In the genomic region with DNA sequence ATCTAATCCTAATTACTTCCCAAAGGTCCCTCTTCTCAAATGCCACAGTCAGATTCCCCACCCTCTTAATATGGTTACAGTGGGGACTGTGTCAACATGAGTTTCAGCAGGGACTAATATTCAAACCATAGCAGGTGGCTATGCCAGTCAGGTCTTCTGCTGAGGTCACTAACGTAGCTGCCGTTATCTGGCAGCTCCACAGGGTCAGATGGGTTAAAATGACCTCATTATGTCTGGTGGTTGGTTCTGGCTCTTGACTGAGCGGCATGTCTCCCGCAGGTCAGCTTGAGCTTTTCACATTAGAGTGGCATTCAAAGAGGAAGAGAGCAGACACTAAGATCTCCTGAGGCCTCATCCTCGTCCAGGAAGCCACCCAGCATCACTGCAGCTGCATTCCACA, we compare ENCODE assay signal across 23 cellular contexts. TPM values are rescaled to one million over a fixed set of nuclear protein-coding genes. Genes with fewer than 3 reads are reported as not detected.
DNase-seq lines count a peak whose midpoint lies in the region; ATAC-seq and TF ChIP-seq lines count a peak whose summit lies in the region.
"Had no signal": no experiment of that assay in that cellular context is flagged by ENCODE, and none has a peak within 500 bp of the region (broad histone marks: within the 10 kb centered on the region; RNA-seq: fewer than 3 reads in every experiment).

No MANE protein-coding gene starts in this region.

- no peak overlapping the region for H2AK9ac ChIP-seq in IMR-90 (replicated peaks; ENCODE audit: low read depth, low read length, poor library complexity)

- no peak overlapping the region for H2BK20ac ChIP-seq in IMR-90 (ENCODE audit: low read depth, low read length)

- no peak overlapping the region for H3K9ac ChIP-seq in IMR-90 (ENCODE audit: low read depth, low read length)
- H3K9ac ChIP-seq: BLaER1 had no signal

- TF ChIP-seq RAD21 in IMR-90 (IDR thresholded peaks at IDR 0.05; ENCODE audit: low read length), result no peak

- no peak overlapping the region for H3K23ac ChIP-seq in IMR-90 (ENCODE audit: low read depth, low read length)

- H4K5ac ChIP-seq in IMR-90 (ENCODE audit: low read depth, low read length), result no peak overlapping the region

- no peaks in the 10 kb centered on the region for H3K27me3 ChIP-seq in IMR-90 (ENCODE audit: control insufficient read depth, insufficient read depth, low read length)
- H3K27me3 ChIP-seq: BLaER1, Peyer's patch had no signal

- no peaks in the 10 kb centered on the region for H3K36me3 ChIP-seq in IMR-90 (ENCODE audit: control insufficient read depth, insufficient read depth, low read length)
- H3K36me3 ChIP-seq: BLaER1, Peyer's patch had no signal

- H3K4me3 ChIP-seq in IMR-90 (ENCODE audit: insufficient read depth, low read depth, low read length), result no peak overlapping the region
- H3K4me3 ChIP-seq: A549, BLaER1, Peyer's patch had no signal

- H2BK15ac ChIP-seq in IMR-90 (ENCODE audit: low read depth, low read length), result no peak overlapping the region

- ATAC-seq in IMR-90 (ENCODE audit: low read depth) (no peak), GM19467 (IDR thresholded peaks at IDR 0.05; ENCODE audit: unreplicated experiment) (no peak), GM21576 (IDR thresholded peaks at IDR 0.05; ENCODE audit: unreplicated experiment) (no peak)
- ATAC-seq: A549, Right ventricle myocardium inferior, SK-N-SH treated with all-trans-retinoic acid at 6 μM for 48 hours had no signal

- peak overlapping the region; percentile 71 for H2AFZ ChIP-seq in IMR-90 (replicated peaks; ENCODE audit: low read length, poor library complexity)

- no peaks in the 10 kb centered on the region for H4K20me1 ChIP-seq in IMR-90 (ENCODE audit: insufficient read depth, low read length)
- H4K20me1 ChIP-seq: BLaER1 had no signal

- no peaks in the 10 kb centered on the region for H3K4me1 ChIP-seq in IMR-90 (ENCODE audit: control insufficient read depth, insufficient read depth, low read length)
- H3K4me1 ChIP-seq: A549, BLaER1, Peyer's patch had no signal

- no peaks in the 10 kb centered on the region for H3K9me3 ChIP-seq in IMR-90 (ENCODE audit: control insufficient read depth, insufficient read depth, low read length)
- H3K9me3 ChIP-seq: A549, BLaER1, Peyer's patch had no signal

- no peak overlapping the region for H2BK120ac ChIP-seq in IMR-90 (ENCODE audit: low read depth, low read length)

- H3K14ac ChIP-seq in IMR-90 (replicated peaks; ENCODE audit: low read depth, low read length), result no peak overlapping the region

- CTCF ChIA-PET in IMR-90 (lab: Yijun Ruan, JAX), result no interaction called here

- no peak overlapping the region for H4K91ac ChIP-seq in IMR-90 (ENCODE audit: insufficient read depth, low read depth, low read length)

- H2BK5ac ChIP-seq in IMR-90 (ENCODE audit: low read depth, low read length, poor library complexity, severe bottlenecking), result no peak overlapping the region

- no TSS peak for BruUV-seq in IMR-90 (replicated peaks; lab: Mats Ljungman, UMichigan)

- POLR2A ChIA-PET in IMR-90 (lab: Charles Lee; ENCODE audit: unreplicated experiment), result no interaction called here

- no peak for TF ChIP-seq POLR2A in IMR-90 (IDR thresholded peaks at IDR 0.05; ENCODE audit: low read depth, low read length)

- WGBS in IMR-90 (ENCODE audit: extremely low coverage in 2 of 2, insufficient read length in 1 of 2), 2 experiments, result 67% methylated on average over 4 of the region's 5 CpGs; no CpG with 5 or more reads in 1 of the 2 experiments

- no peak for TF ChIP-seq CTCF in IMR-90 (conservative IDR thresholded peaks at IDR 0.05; ENCODE audit: low read depth, low read length)

- H3K4ac ChIP-seq in IMR-90 (ENCODE audit: low read depth, low read length), result no peak overlapping the region

- intact Hi-C loops in IMR-90 (cut with micrococcal nuclease), result loop anchor here (5.0 kb wide), 1 partner anchor 35 kb away; no protein-coding TSS in a partner anchor

- no peak overlapping the region for H2AK5ac ChIP-seq in IMR-90 (ENCODE audit: low read depth, low read length)

- DNase-seq in A172 (ENCODE audit: low spot score), result peak; percentile 8
- no peak for DNase-seq in IMR-90
- DNase-seq in SHP77 treated with DMSO at 0.1 percent for 48 hours (lab: John Stamatoyannopoulos, UW), result peak; percentile 28
- peak; percentile 20 for DNase-seq in kidney tubule cell (ENCODE audit: low spot score)
- DNase-seq in activated naive CD4-positive, alpha-beta T cell treated with anti-CD3 and anti-CD28 coated beads, Interleukin-2, amount 50 U/mL, for 16 hours, result no peak
- no peak for DNase-seq in activated effector memory CD4-positive, alpha-beta T cell treated with Interleukin-2 at 50 U/mL for 16 hours
- DNase-seq: Calu3; CD4-positive, alpha-beta memory T cell; H7; Kasumi-1; NCI-H1105 treated with DMSO at 0.1 percent for 48 hours; NCI-H187 treated with DMSO at 0.1 percent for 48 hours; NCI-H226; NCI-H524; Peyer's patch; T-helper 1 cell had no signal

- no peak overlapping the region for H3K18ac ChIP-seq in IMR-90 (ENCODE audit: low read depth, low read length)

- no peak overlapping the region for H3K56ac ChIP-seq in IMR-90 (ENCODE audit: extremely low read depth, insufficient read depth, low read length)

- in situ Hi-C loops in IMR-90 (cut with MboI; ENCODE audit: low sequenced_read_pairs), result no loop called here

- H3K79me1 ChIP-seq in IMR-90 (ENCODE audit: low read depth in 1 of 2, low read length in 2 of 2), result no peaks in the 10 kb centered on the region

- H3K27ac ChIP-seq in IMR-90 (ENCODE audit: insufficient read depth, low read length), result no peak overlapping the region
- H3K27ac ChIP-seq: A549, BLaER1, HL-60, Peyer's patch had no signal

- no peaks in the 10 kb centered on the region for H3K9me1 ChIP-seq in IMR-90 (ENCODE audit: insufficient read depth, low read length)

- dilution Hi-C loops in IMR-90 (cut with HindIII; ENCODE audit: low sequenced_read_pairs, unreplicated experiment), result no loop called here

- no peak overlapping the region for H3K4me2 ChIP-seq in IMR-90 (ENCODE audit: low read depth, low read length)
- H3K4me2 ChIP-seq: A549, BLaER1 had no signal

- no peak overlapping the region for H4K8ac ChIP-seq in IMR-90 (ENCODE audit: low read depth in 2 of 2, low read length in 2 of 2)

TF ChIP-seq in IMR-90, 13 proteins besides CTCF, POLR2A, EP300 and RAD21:
- TF ChIP-seq RFX5 (IDR thresholded peaks at IDR 0.05; ENCODE audit: low read depth, low read length) (no peak), MAZ (IDR thresholded peaks at IDR 0.05; ENCODE audit: borderline replicate concordance, low read depth, low read length) (no peak), CHD1 (IDR thresholded peaks at IDR 0.05; ENCODE audit: low read depth, low read length) (no peak), NFE2L2 (IDR thresholded peaks at IDR 0.05; ENCODE audit: low read depth, low read length) (no peak), MXI1 (IDR thresholded peaks at IDR 0.05; ENCODE audit: borderline replicate concordance, low read depth, low read length) (no peak), SMC3 (IDR thresholded peaks at IDR 0.05; ENCODE audit: low read depth, low read length) (no peak), RCOR1 (IDR thresholded peaks at IDR 0.05; ENCODE audit: insufficient replicate concordance, low read length) (no peak), FOS (IDR thresholded peaks at IDR 0.05; ENCODE audit: low read depth, low read length) (no peak), CEBPB (IDR thresholded peaks at IDR 0.05; ENCODE audit: low read depth, low read length) (no peak), BHLHE40 (IDR thresholded peaks at IDR 0.05; ENCODE audit: low read depth, low read length) (no peak), MAFK (IDR thresholded peaks at IDR 0.05; ENCODE audit: low read depth, low read length) (no peak)
- TF ChIP-seq, protein P1, sequence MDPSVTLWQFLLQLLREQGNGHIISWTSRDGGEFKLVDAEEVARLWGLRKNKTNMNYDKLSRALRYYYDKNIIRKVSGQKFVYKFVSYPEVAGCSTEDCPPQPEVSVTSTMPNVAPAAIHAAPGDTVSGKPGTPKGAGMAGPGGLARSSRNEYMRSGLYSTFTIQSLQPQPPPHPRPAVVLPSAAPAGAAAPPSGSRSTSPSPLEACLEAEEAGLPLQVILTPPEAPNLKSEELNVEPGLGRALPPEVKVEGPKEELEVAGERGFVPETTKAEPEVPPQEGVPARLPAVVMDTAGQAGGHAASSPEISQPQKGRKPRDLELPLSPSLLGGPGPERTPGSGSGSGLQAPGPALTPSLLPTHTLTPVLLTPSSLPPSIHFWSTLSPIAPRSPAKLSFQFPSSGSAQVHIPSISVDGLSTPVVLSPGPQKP (IDR thresholded peaks at IDR 0.05; ENCODE audit: borderline replicate concordance, low read depth, low read length), result no peak
- TF ChIP-seq, protein P2, sequence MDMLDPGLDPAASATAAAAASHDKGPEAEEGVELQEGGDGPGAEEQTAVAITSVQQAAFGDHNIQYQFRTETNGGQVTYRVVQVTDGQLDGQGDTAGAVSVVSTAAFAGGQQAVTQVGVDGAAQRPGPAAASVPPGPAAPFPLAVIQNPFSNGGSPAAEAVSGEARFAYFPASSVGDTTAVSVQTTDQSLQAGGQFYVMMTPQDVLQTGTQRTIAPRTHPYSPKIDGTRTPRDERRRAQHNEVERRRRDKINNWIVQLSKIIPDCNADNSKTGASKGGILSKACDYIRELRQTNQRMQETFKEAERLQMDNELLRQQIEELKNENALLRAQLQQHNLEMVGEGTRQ (IDR thresholded peaks at IDR 0.05; ENCODE audit: low read depth, low read length), result no peak

RNA-seq across cellular contexts. Expression of a gene that starts 21.5 kb away (rescaled TPM):
- 160 and 190 TPM in 2 replicates for total RNA-seq in A172 (2014; rRNA removed; shearing (Covaris generic))
- total RNA-seq in IMR-90 (2012; rRNA removed), result 218 and 270 TPM in 2 replicates
- polyA plus RNA-seq in IMR-90 (2012; rRNA removed), result 80.8 and 89.2 TPM in 2 replicates
- polyA plus RNA-seq in IMR-90 (2012; cell fraction: cytosol; rRNA removed), result 33.0 and 37.5 TPM in 2 replicates
- 36.9 and 94.7 TPM in 2 replicates for polyA plus RNA-seq in IMR-90 (2012; cell fraction: nucleus; rRNA removed; ENCODE audit: low replicate concordance)

Comparison
In these comparisons a context has a peak if more than half of its experiments do, and no peak if none do; other contexts are left out.
1. DNase-seq: peak in A172 (single experiment), SHP77 treated with DMSO at 0.1 percent for 48 hours (single experiment) and kidney tubule cell (single experiment); none in IMR-90 (single experiment), activated naive CD4-positive, alpha-beta T cell treated with anti-CD3 and anti-CD28 coated beads, Interleukin-2, amount 50 U/mL, for 16 hours (single experiment) and activated effector memory CD4-positive, alpha-beta T cell treated with Interleukin-2 at 50 U/mL for 16 hours (single experiment).